Comparison of ENCODE assay signal across 23 cellular contexts in genomic region chr6:97110149-97110548, GRCh38.
DNase-seq lines count a peak whose midpoint lies in the region; ATAC-seq and TF ChIP-seq lines count a peak whose summit lies in the region.
"Had no signal": no experiment of that assay in that cellular context is flagged by ENCODE, and none has a peak within 500 bp of the region (broad histone marks: within the 10 kb centered on the region; RNA-seq: fewer than 3 reads in every experiment).

No MANE protein-coding gene starts in this region.

- H3K4me1 Mint-ChIP-seq in activated naive CD8-positive, alpha-beta T cell treated with anti-CD3 and anti-CD28 coated beads, Interleukin-2, amount 50 U/mL, for 24 hours: peaks cover 50% of the 10 kb centered on the region
- H3K4me1 Mint-ChIP-seq: CD8-positive, alpha-beta memory T cell had no signal

- H3K9me3 ChIP-seq in BLaER1 (peaks cover 10% of the 10 kb centered on the region; the same call in 1 of the 2 replicates), breast epithelium (peaks cover 10 to 16% of the 10 kb centered on the region in 2 donors)
- H3K9me3 ChIP-seq: SJCRH30 had no signal

- TF ChIP-seq POLR2A in breast epithelium (IDR thresholded peaks at IDR 0.05): no peak

- no peaks in the 10 kb centered on the region for H3K36me3 ChIP-seq in ACC112 (ENCODE audit: insufficient read depth, low read length)
- no peaks in the 10 kb centered on the region for H3K36me3 ChIP-seq in BLaER1
- H3K36me3 ChIP-seq in breast epithelium: no peaks in the 10 kb centered on the region
- H3K36me3 ChIP-seq: SJCRH30 had no signal

- H3K79me2 ChIP-seq in ACC112 (ENCODE audit: control insufficient read depth, insufficient read depth, low read length, unreplicated experiment): no peaks in the 10 kb centered on the region

- H2AFZ ChIP-seq in ACC112 (ENCODE audit: low read length, unreplicated experiment): peak overlapping the region; percentile 84
- H2AFZ ChIP-seq: GM23248 had no signal

- H3K27me3 ChIP-seq in ACC112 (ENCODE audit: insufficient read depth, low read length) (peaks cover 9% of the 10 kb centered on the region), BLaER1 (no peaks in the 10 kb centered on the region), breast epithelium (no peaks in the 10 kb centered on the region)
- H3K27me3 ChIP-seq: SJCRH30 had no signal

- peaks cover 5% of the 10 kb centered on the region for H3K36me3 Mint-ChIP-seq in activated naive CD8-positive, alpha-beta T cell treated with anti-CD3 and anti-CD28 coated beads, Interleukin-2, amount 50 U/mL, for 24 hours (ENCODE audit: low read depth)

- H3K4me2 ChIP-seq in BLaER1: peak overlapping the region; percentile 23
- H3K4me2 ChIP-seq: KMS-11 had no signal

- H3K9ac ChIP-seq in BLaER1: no peak overlapping the region
- H3K9ac ChIP-seq: GM23248, KMS-11 had no signal

- peak overlapping the region; percentile 52 for H3K27ac Mint-ChIP-seq in activated naive CD8-positive, alpha-beta T cell treated with anti-CD3 and anti-CD28 coated beads, Interleukin-2, amount 50 U/mL, for 24 hours
- H3K27ac Mint-ChIP-seq: CD8-positive, alpha-beta memory T cell had no signal

- no peaks in the 10 kb centered on the region for H4K20me1 ChIP-seq in BLaER1

- peaks cover 2% of the 10 kb centered on the region for H3K27me3 Mint-ChIP-seq in activated naive CD8-positive, alpha-beta T cell treated with anti-CD3 and anti-CD28 coated beads, Interleukin-2, amount 50 U/mL, for 24 hours

- intact Hi-C loops in breast epithelium (cut with DNase I; ENCODE audit: low total_unique reads): no loop called here

- H3K4me3 ChIP-seq in ACC112 (ENCODE audit: low read depth, low read length) (peak overlapping the region; percentile 47; the same call in 1 of the 2 replicates), BLaER1 (no peak overlapping the region), breast epithelium (no peak overlapping the region)
- H3K4me3 ChIP-seq: GM23248, SJCRH30 had no signal

- no peak for DNase-seq in activated naive CD8-positive, alpha-beta T cell treated with anti-CD3 and anti-CD28 coated beads, Interleukin-2, amount 50 U/mL, for 24 hours
- DNase-seq in NAMALWA (ENCODE audit: low spot score) (no peak), breast epithelium (ENCODE audit: low spot score in 2 of 2) (no peak)
- DNase-seq: ACHN; C1 segment of cervical spinal cord; Calu3; CD8-positive, alpha-beta memory T cell; DMS153; GM23248; HCEC 1CT; IMR-90; NCI-H1105 treated with DMSO at 0.1 percent for 48 hours; NCI-H1694; NCI-H2081 treated with DMSO at 0.1 percent for 48 hours; NCI-H2171 treated with DMSO at 0.1 percent for 48 hours; NCI-H524 treated with DMSO at 0.1 percent for 48 hours; NCI-H82; SJCRH30 had no signal

- H3K9me3 Mint-ChIP-seq in activated naive CD8-positive, alpha-beta T cell treated with anti-CD3 and anti-CD28 coated beads, Interleukin-2, amount 50 U/mL, for 24 hours: no peaks in the 10 kb centered on the region
- H3K9me3 Mint-ChIP-seq: CD8-positive, alpha-beta memory T cell had no signal

- no peak for TF ChIP-seq CTCF in breast epithelium (IDR thresholded peaks at IDR 0.05)

- no peak overlapping the region for H3K4me3 Mint-ChIP-seq in activated naive CD8-positive, alpha-beta T cell treated with anti-CD3 and anti-CD28 coated beads, Interleukin-2, amount 50 U/mL, for 24 hours
- H3K4me3 Mint-ChIP-seq: CD8-positive, alpha-beta memory T cell had no signal

- no peak overlapping the region for H3K27ac ChIP-seq in ACC112 (ENCODE audit: low read depth, low read length)
- no peak overlapping the region for H3K27ac ChIP-seq in BLaER1
- no peak overlapping the region for H3K27ac ChIP-seq in breast epithelium
- H3K27ac ChIP-seq: GM23248, KMS-11, SJCRH30 had no signal

- peak; percentile 50 for ATAC-seq in GM21423 (IDR thresholded peaks at IDR 0.05; ENCODE audit: unreplicated experiment)
- no peak for ATAC-seq in activated naive CD8-positive, alpha-beta T cell treated with anti-CD3 and anti-CD28 coated beads, Interleukin-2, amount 50 U/mL, for 24 hours
- no peak for ATAC-seq in HG03280 (IDR thresholded peaks at IDR 0.05; ENCODE audit: unreplicated experiment)

- no peaks in the 10 kb centered on the region for H3K4me1 ChIP-seq in ACC112 (ENCODE audit: control insufficient read depth, insufficient read depth, low read length, unreplicated experiment)
- H3K4me1 ChIP-seq in BLaER1: peaks cover 13% of the 10 kb centered on the region
- no peaks in the 10 kb centered on the region for H3K4me1 ChIP-seq in breast epithelium
- H3K4me1 ChIP-seq: SJCRH30 had no signal
